25 cellular contexts compared by ENCODE assay signal in the genomic region with DNA sequence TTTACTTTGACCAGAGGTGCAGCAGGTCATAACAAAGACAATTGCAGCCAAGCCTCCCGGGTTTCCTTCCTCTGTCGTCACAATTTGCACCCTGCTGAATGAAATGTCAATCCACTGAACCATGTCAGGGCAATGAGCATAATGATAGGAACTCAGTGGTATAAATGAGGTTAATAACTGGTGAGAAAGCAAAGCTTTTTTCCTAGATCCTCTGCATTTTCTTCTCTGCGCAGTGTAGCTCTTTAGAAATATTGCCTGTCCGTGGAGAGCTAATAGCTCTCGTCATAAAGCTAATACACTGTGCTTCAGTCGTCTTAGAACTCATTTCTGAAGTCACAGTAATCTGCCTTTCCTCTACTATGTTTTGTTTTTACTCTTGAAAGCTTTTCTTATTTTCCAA.
"Had no signal": no experiment of that assay in that cellular context is flagged by ENCODE, and none has a peak within 500 bp of the region (broad histone marks: within the 10 kb centered on the region; RNA-seq: fewer than 3 reads in every experiment).

No MANE protein-coding gene starts in this region.

- H3K27ac Mint-ChIP-seq: activated CD8-positive, alpha-beta T cell treated with anti-CD3 and anti-CD28 coated beads, Interleukin-2, amount 10 ng/mL, durations not matched to agents 7 days and 5 days; activated naive CD4-positive, alpha-beta T cell treated with anti-CD3 and anti-CD28 coated beads, Interleukin-2, amount 50 U/mL, for 72 hours; activated naive CD8-positive, alpha-beta T cell treated with anti-CD3 and anti-CD28 coated beads, Interleukin-2, amount 50 U/mL, for 24 hours had no signal

- H3K9me3 ChIP-seq: MG63 had no signal

- H3K36me3 ChIP-seq: MG63 had no signal

- H3K4me3 ChIP-seq: MG63, SK-N-MC had no signal

- H3K27ac ChIP-seq: SK-N-MC had no signal

- H3K4me1 Mint-ChIP-seq: activated naive CD8-positive, alpha-beta T cell treated with anti-CD3 and anti-CD28 coated beads, Interleukin-2, amount 50 U/mL, for 24 hours; central memory CD8-positive, alpha-beta T cell had no signal

- H3K27me3 Mint-ChIP-seq: activated naive CD8-positive, alpha-beta T cell treated with anti-CD3 and anti-CD28 coated beads, Interleukin-2, amount 50 U/mL, for 24 hours; brain; central memory CD8-positive, alpha-beta T cell had no signal

- H3K4me3 Mint-ChIP-seq: activated CD8-positive, alpha-beta T cell treated with anti-CD3 and anti-CD28 coated beads, Interleukin-2, amount 10 ng/mL, durations not matched to agents 7 days and 5 days; activated naive CD8-positive, alpha-beta T cell treated with anti-CD3 and anti-CD28 coated beads, Interleukin-2, amount 50 U/mL, for 24 hours; central memory CD8-positive, alpha-beta T cell had no signal

- ATAC-seq: activated CD8-positive, alpha-beta T cell treated with anti-CD3 and anti-CD28 coated beads, Interleukin-2, amount 10 ng/mL, durations not matched to agents 7 days and 5 days; activated naive CD4-positive, alpha-beta T cell treated with anti-CD3 and anti-CD28 coated beads, Interleukin-2, amount 50 U/mL, for 72 hours; activated naive CD8-positive, alpha-beta T cell treated with anti-CD3 and anti-CD28 coated beads, Interleukin-2, amount 50 U/mL, for 24 hours had no signal

- DNase-seq: activated CD4-positive, alpha-beta T cell treated with anti-CD3 and anti-CD28 coated beads for 48 hours; activated CD4-positive, alpha-beta T cell treated with anti-CD3 and anti-CD28 coated beads, Interleukin-2, amount 50 U/mL, for 4 hours; activated CD4-positive, CD25-positive, alpha-beta regulatory T cell treated with anti-CD3 and anti-CD28 coated beads, Interleukin-2, amount 50 U/mL, for 72 hours; activated CD8-positive, alpha-beta memory T cell treated with anti-CD3 and anti-CD28 coated beads, Interleukin-2, amount 50 U/mL, for 48 hours; activated CD8-positive, alpha-beta T cell treated with anti-CD3 and anti-CD28 coated beads, Interleukin-2, amount 10 ng/mL, durations not matched to agents 7 days and 5 days; activated effector memory CD4-positive, alpha-beta T cell treated with Interleukin-2 at 50 U/mL for 16 hours; activated naive CD4-positive, alpha-beta T cell treated with Interleukin-2 at 50 U/mL for 16 hours; activated naive CD8-positive, alpha-beta T cell treated with anti-CD3 and anti-CD28 coated beads, Interleukin-2, amount 50 U/mL, for 24 hours; activated T-cell treated with anti-CD3 and anti-CD28 coated beads, Interleukin-2, amount 50 U/mL, for 1 hour; amniotic stem cell; MG63; MV-4-11; NCI-H1092 treated with DMSO at 0.1 percent for 48 hours; NCI-H1436; NCI-H187 treated with DMSO at 0.1 percent for 48 hours; NCI-H2081 treated with DMSO at 0.1 percent for 48 hours; NCI-H446; NCI-H524; NCI-H774; SIG-M5; T-helper 1 cell had no signal

- H3K27me3 ChIP-seq: MG63 had no signal
